26 cellular contexts compared by ENCODE assay signal in genomic region chr2:66082576-66082975, GRCh38.
"Had no signal": no experiment of that assay in that cellular context is flagged by ENCODE, and none has a peak within 500 bp of the region (broad histone marks: within the 10 kb centered on the region; RNA-seq: fewer than 3 reads in every experiment).

No MANE protein-coding gene starts in this region.

- H3K4me3 ChIP-seq: dorsolateral prefrontal cortex, lung, prostate gland, right atrium auricular region, smooth muscle cell, stomach, thyroid gland, vagina had no signal

- H3K9me3 ChIP-seq: prostate gland, right atrium auricular region, thyroid gland, vagina had no signal

- H3K4me1 ChIP-seq: prostate gland, right atrium auricular region, stomach, thyroid gland, vagina had no signal

- H3K27ac ChIP-seq: dorsolateral prefrontal cortex, prostate gland, right atrium auricular region, stomach, thyroid gland, vagina had no signal

- H3K27me3 ChIP-seq: right atrium auricular region, thyroid gland, vagina had no signal

- H3K36me3 ChIP-seq: prostate gland, right atrium auricular region, stomach, thyroid gland, vagina had no signal

- H3K4me3 Mint-ChIP-seq: immature natural killer cell; memory B cell; naive thymus-derived CD4-positive, alpha-beta T cell; nephron had no signal

- H3K4me2 ChIP-seq: smooth muscle cell had no signal

- H3K27ac Mint-ChIP-seq: immature natural killer cell; memory B cell; naive thymus-derived CD4-positive, alpha-beta T cell; nephron had no signal

- ATAC-seq: left lobe of liver; naive thymus-derived CD4-positive, alpha-beta T cell; sciatic nerve had no signal

- H3K4me1 Mint-ChIP-seq: immature natural killer cell; memory B cell; naive thymus-derived CD4-positive, alpha-beta T cell had no signal

- DNase-seq: dorsolateral prefrontal cortex; effector CD4-positive, alpha-beta T cell; hypothalamus; immature natural killer cell; islet precursor cell; kidney glomerular epithelial cell; midbrain; naive thymus-derived CD4-positive, alpha-beta T cell; nucleus accumbens; stimulated activated CD4-positive, alpha-beta T cell treated with anti-CD3 and anti-CD28 coated beads, Interleukin-12 subunit alpha, Interleukin-12 subunit beta, amount 100 ng/mL, for 4 hours; stimulated activated CD4-positive, alpha-beta T cell treated with anti-CD3 and anti-CD28 coated beads, Interleukin-1b, Interleukin-23, amount 100 ng/mL, for 48 hours; stimulated activated CD4-positive, alpha-beta T cell treated with anti-CD3 and anti-CD28 coated beads, Interleukin-4, amount 100 ng/mL, for 1 hour; stimulated activated CD8-positive, alpha-beta memory T cell treated with anti-CD3 and anti-CD28 coated beads, Interleukin-4, amount 100 ng/mL, for 48 hours; stimulated activated naive CD4-positive, alpha-beta T cell; stomach; thyroid gland; trophoblast cell had no signal
